ENCODE assay signal across 10 cellular contexts in the genomic region with DNA sequence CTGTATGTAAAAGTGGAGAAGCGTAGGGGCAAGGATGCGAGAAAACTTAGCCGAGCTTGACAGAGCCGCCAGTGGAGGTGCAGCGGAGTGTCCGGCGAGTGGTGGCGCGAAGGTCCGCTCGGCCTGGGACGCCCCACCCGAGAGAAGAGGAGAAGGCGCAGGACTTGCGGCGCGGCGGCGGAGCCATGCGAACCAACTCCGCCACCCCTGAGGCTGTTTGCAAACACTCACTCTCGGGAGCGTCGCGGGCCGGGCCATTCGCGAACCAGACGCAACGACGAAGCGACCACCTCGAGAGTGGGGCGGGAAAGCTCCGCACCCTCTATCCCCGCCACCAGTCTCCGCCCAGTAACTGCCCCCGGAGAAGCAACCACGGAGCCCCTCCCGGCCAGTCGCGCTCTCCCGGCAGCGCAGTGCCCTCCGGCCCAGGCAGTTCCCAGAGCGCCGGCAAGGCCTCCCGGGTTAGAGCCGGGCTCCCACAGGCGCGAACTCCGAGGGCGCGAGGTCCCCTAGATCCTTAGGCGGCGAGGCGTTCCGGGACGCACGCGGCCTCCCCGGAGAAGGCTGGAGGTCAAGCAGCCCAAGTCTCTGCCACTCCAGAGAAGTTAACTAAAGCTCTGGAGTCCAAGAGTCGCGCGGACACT. TPM values are rescaled to one million over a fixed set of nuclear protein-coding genes. Genes with fewer than 3 reads are reported as not detected.
DNase-seq lines count a peak whose midpoint lies in the region; ATAC-seq and TF ChIP-seq lines count a peak whose summit lies in the region.
"Had no signal": no experiment of that assay in that cellular context is flagged by ENCODE, and none has a peak within 500 bp of the region (broad histone marks: within the 10 kb centered on the region; RNA-seq: fewer than 3 reads in every experiment).

No MANE protein-coding gene starts in this region.

- POLR2A ChIA-PET in T-cell (lab: Charles Lee) = no interaction called here

- no peaks in the 10 kb centered on the region for H3K9me3 ChIP-seq in adrenal gland (replicated peaks in 1 of 3)

- no peaks in the 10 kb centered on the region for H3K27me3 ChIP-seq in adrenal gland

- no peak overlapping the region for H3K27ac Mint-ChIP-seq in T-cell
- H3K27ac Mint-ChIP-seq: activated naive CD8-positive, alpha-beta T cell treated with anti-CD3 and anti-CD28 coated beads for 36 hours had no signal

- intact Hi-C loops in adrenal gland (cut with DNase I) (no loop called here), left cardiac atrium (cut with DNase I) (no loop called here)

- peak; percentile 51 to 58 for ATAC-seq in left cardiac atrium
- ATAC-seq in omental fat pad (ENCODE audit: low FRiP score) = peak; percentile 31
- no peak for ATAC-seq in T-cell (replicated peaks in 1 of 4)
- ATAC-seq in GM18502 (IDR thresholded peaks at IDR 0.05; ENCODE audit: poor library complexity, unreplicated experiment) = no peak

- CTCF ChIA-PET in T-cell (lab: Charles Lee) = no interaction called here

- DNase-seq in AG10803 (ENCODE audit: low read depth) (peak; percentile 34), adrenal gland (peak in 4 of 7 donors; percentile 15 to 65 (median 32)), left cardiac atrium (peak; percentile 37), omental fat pad (ENCODE audit: low spot score) (no peak), T-cell (no peak), NCI-H2081 (lab: John Stamatoyannopoulos, UW) (no peak), mucosa of gallbladder (ENCODE audit: low spot score) (no peak)
- DNase-seq: activated naive CD8-positive, alpha-beta T cell treated with anti-CD3 and anti-CD28 coated beads for 36 hours had no signal

- peaks cover 4% of the 10 kb centered on the region in 3 donors for H3K4me1 Mint-ChIP-seq in T-cell
- H3K4me1 Mint-ChIP-seq: activated naive CD8-positive, alpha-beta T cell treated with anti-CD3 and anti-CD28 coated beads for 36 hours had no signal

- no peaks in the 10 kb centered on the region for H3K4me1 ChIP-seq in adrenal gland (replicated peaks in 1 of 2)

- H3K36me3 Mint-ChIP-seq in T-cell = peaks cover 55% of the 10 kb centered on the region

- H3K27me3 Mint-ChIP-seq in T-cell = no peaks in the 10 kb centered on the region
- H3K27me3 Mint-ChIP-seq: activated naive CD8-positive, alpha-beta T cell treated with anti-CD3 and anti-CD28 coated beads for 36 hours had no signal

- no peaks in the 10 kb centered on the region for H3K9me3 Mint-ChIP-seq in T-cell

- H3K4me3 Mint-ChIP-seq in T-cell = no peak overlapping the region
- H3K4me3 Mint-ChIP-seq: activated naive CD8-positive, alpha-beta T cell treated with anti-CD3 and anti-CD28 coated beads for 36 hours had no signal

- no peak for TF ChIP-seq POLR2A in adrenal gland (IDR thresholded peaks at IDR 0.05)

- TF ChIP-seq CTCF in AG10803 (conservative IDR thresholded peaks at IDR 0.05; ENCODE audit: low read length) (no peak), adrenal gland (IDR thresholded peaks at IDR 0.05) (no peak), omental fat pad (IDR thresholded peaks at IDR 0.05) (no peak)

- H3K27ac ChIP-seq in adrenal gland = peak overlapping the region in 2 of 5 donors; percentile 48 to 49
- H3K27ac ChIP-seq: C4-2B had no signal

- 45 to 87% (median 59%) methylated on average over 22 to 65 of the region's 65 CpGs for WGBS in adrenal gland, 4 donors

- H3K36me3 ChIP-seq in adrenal gland (replicated peaks in 1 of 2) = no peaks in the 10 kb centered on the region

- H3K4me3 ChIP-seq in AG10803 (ENCODE audit: low read length) = peak overlapping the region; percentile 55
- peak overlapping the region in 2 of 4 donors; percentile 13 to 32 for H3K4me3 ChIP-seq in adrenal gland

RNA-seq across cellular contexts. Expression of gene MAB21L2, which starts 2.2 kb away (rescaled TPM):
- total RNA-seq in adrenal gland = 1 to 10 TPM in 3 of 8 donors, under 1 TPM in 1, not detected in 4; 0.31 to 3.6 (median 3.3) TPM
- polyA plus RNA-seq in adrenal gland = 1 to 10 TPM in 2 of 3 donors, under 1 TPM in 1; 0.47 to 3.8 (median 2.5) TPM
- total RNA-seq in left cardiac atrium = 1 to 10 TPM; 1.0 to 9.6 TPM
- total RNA-seq in omental fat pad = 10 to 100 TPM in 1 of 4 donors, 1 to 10 TPM in 1, not detected in 2; 3.4 to 25.1 TPM
- total RNA-seq in T-cell = not detected
- total RNA-seq in mucosa of gallbladder = 2.0 TPM
- total RNA-seq: activated naive CD8-positive, alpha-beta T cell treated with anti-CD3 and anti-CD28 coated beads for 36 hours had no signal

Comparison
In these comparisons a context has a peak if more than half of its experiments do, and no peak if none do; other contexts are left out.
1. DNase-seq: peak in AG10803 (single experiment), adrenal gland (4 of 7) and left cardiac atrium (single experiment); none in omental fat pad (single experiment), T-cell (0 of 34), NCI-H2081 (0 of 2) and mucosa of gallbladder (single experiment).
2. ATAC-seq: peak in left cardiac atrium (2 of 2) and omental fat pad (single experiment); none in T-cell (0 of 4) and GM18502 (single experiment).